In the genomic region with DNA sequence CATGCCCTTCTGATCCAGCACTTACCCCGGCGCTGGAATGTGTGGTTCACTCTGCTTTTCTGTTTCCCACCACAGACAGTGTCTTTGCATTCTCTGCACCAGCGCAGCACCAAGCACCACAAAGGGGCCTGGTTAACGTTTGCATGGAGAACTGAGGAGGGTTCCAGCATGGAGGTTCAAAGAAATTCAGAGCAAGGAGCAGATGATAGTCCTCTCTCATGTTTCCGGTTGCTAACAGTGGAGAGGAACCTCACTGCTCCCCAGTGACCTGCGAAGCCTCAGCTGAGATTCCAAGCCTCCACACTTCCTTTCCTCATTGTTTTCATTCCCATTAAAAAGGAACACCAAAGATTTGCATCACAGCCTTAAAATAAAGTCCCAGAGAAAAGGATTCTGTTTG, we compare ENCODE assay signal across 14 cellular contexts.
A peak's percentile ranks its signal among the peaks of the same experiment; 100 is the strongest.
DNase-seq lines count a peak whose midpoint lies in the region; ATAC-seq and TF ChIP-seq lines count a peak whose summit lies in the region.
"Had no signal": no experiment of that assay in that cellular context is flagged by ENCODE, and none has a peak within 500 bp of the region (broad histone marks: within the 10 kb centered on the region; RNA-seq: fewer than 3 reads in every experiment).

No MANE protein-coding gene starts in this region.

- TF ChIP-seq CTCF in chondrocyte (IDR thresholded peaks at IDR 0.05) (no peak), gastrocnemius medialis (IDR thresholded peaks at IDR 0.05 in 4 of 5, conservative IDR thresholded peaks at IDR 0.05 in 1 of 5) (no peak), foreskin fibroblast (IDR thresholded peaks at IDR 0.05; ENCODE audit: low read depth, low read length) (no peak)

- H3K4me1 Mint-ChIP-seq in chondrocyte (ENCODE audit: low read depth) = peaks cover 94% of the 10 kb centered on the region

- H3K36me3 ChIP-seq in HUES48 (ENCODE audit: control insufficient read depth, insufficient read depth, low read length) (no peaks in the 10 kb centered on the region), gastrocnemius medialis (no peaks in the 10 kb centered on the region)
- H3K36me3 ChIP-seq: lower lobe of right lung, neutrophil had no signal

- peak overlapping the region; percentile 93 for H3K27ac Mint-ChIP-seq in chondrocyte (ENCODE audit: unreplicated experiment)
- H3K27ac Mint-ChIP-seq: activated CD4-positive, alpha-beta memory T cell treated with anti-CD3 and anti-CD28 coated beads for 36 hours had no signal

- peaks cover 10% of the 10 kb centered on the region for H3K36me3 Mint-ChIP-seq in chondrocyte (ENCODE audit: low read depth)
- H3K36me3 Mint-ChIP-seq: activated CD4-positive, alpha-beta memory T cell treated with anti-CD3 and anti-CD28 coated beads for 36 hours had no signal

- ATAC-seq in gastrocnemius medialis = no peak
- ATAC-seq in HG03039 (IDR thresholded peaks at IDR 0.05; ENCODE audit: unreplicated experiment) = no peak
- ATAC-seq: lower lobe of right lung had no signal

- intact Hi-C loops in gastrocnemius medialis (cut with DNase I; ENCODE audit: low total_unique reads) = no loop called here

- no peaks in the 10 kb centered on the region for H3K27me3 Mint-ChIP-seq in chondrocyte (ENCODE audit: low read depth)

- H3K4me3 Mint-ChIP-seq in chondrocyte (ENCODE audit: unreplicated experiment) = peak overlapping the region; percentile 37
- H3K4me3 Mint-ChIP-seq: activated CD4-positive, alpha-beta memory T cell treated with anti-CD3 and anti-CD28 coated beads for 36 hours had no signal

- H3K27ac ChIP-seq in HUES48 (ENCODE audit: low read depth, low read length) = peak overlapping the region; percentile 24
- H3K27ac ChIP-seq in gastrocnemius medialis = peak overlapping the region in 3 of 4 donors; percentile 46 to 68 (median 47)
- H3K27ac ChIP-seq: lower lobe of right lung, neutrophil had no signal

- H3K9me3 ChIP-seq in HUES48 (ENCODE audit: control insufficient read depth, insufficient read depth, low read length) (no peaks in the 10 kb centered on the region), gastrocnemius medialis (no peaks in the 10 kb centered on the region)
- H3K9me3 ChIP-seq: lower lobe of right lung, MG63, neutrophil had no signal

- H3K4me1 ChIP-seq in HUES48 (ENCODE audit: control insufficient read depth, insufficient read depth, low read length) (peaks cover 19% of the 10 kb centered on the region), gastrocnemius medialis (peaks cover 9 to 40% of the 10 kb centered on the region in 2 donors)

- no peaks in the 10 kb centered on the region for H3K9me3 Mint-ChIP-seq in chondrocyte (ENCODE audit: low read depth)
- H3K9me3 Mint-ChIP-seq: activated CD4-positive, alpha-beta memory T cell treated with anti-CD3 and anti-CD28 coated beads for 36 hours had no signal

- H3K4me3 ChIP-seq in HUES48 (ENCODE audit: low read depth, low read length) = no peak overlapping the region
- no peak overlapping the region for H3K4me3 ChIP-seq in gastrocnemius medialis
- no peak overlapping the region for H3K4me3 ChIP-seq in foreskin fibroblast (ENCODE audit: low read depth in 1 of 2, low read length in 2 of 2)
- H3K4me3 ChIP-seq: lower lobe of right lung, MG63 had no signal

- H3K27me3 ChIP-seq in HUES48 (ENCODE audit: control insufficient read depth, insufficient read depth, low read length) = peaks cover 50% of the 10 kb centered on the region
- no peaks in the 10 kb centered on the region for H3K27me3 ChIP-seq in gastrocnemius medialis
- H3K27me3 ChIP-seq: MG63, neutrophil had no signal

- TF ChIP-seq POLR2A in gastrocnemius medialis (IDR thresholded peaks at IDR 0.05) = no peak

- in situ Hi-C loops in gastrocnemius medialis (cut with MboI; ENCODE audit: low sequenced_read_pairs in 4 of 4) = no loop called here

- DNase-seq in chondrocyte (ENCODE audit: low spot score) (no peak), islet precursor cell (peak; percentile 66), gastrocnemius medialis (no peak), foreskin fibroblast (no peak), T1000 (lab: John Stamatoyannopoulos, UW) (no peak)
- no peak for DNase-seq in activated CD4-positive, alpha-beta T cell treated with anti-CD3 and anti-CD28 coated beads, Interleukin-2, amount 50 U/mL, for 48 hours
- DNase-seq: activated CD4-positive, alpha-beta memory T cell treated with anti-CD3 and anti-CD28 coated beads for 36 hours; activated effector memory CD4-positive, alpha-beta T cell treated with Interleukin-2 at 50 U/mL for 16 hours; lower lobe of right lung; MG63; stimulated activated CD4-positive, alpha-beta T cell treated with anti-CD3 and anti-CD28 coated beads, Interleukin-15, amount 100 ng/mL, for 24 hours had no signal

- H3K9ac ChIP-seq in HUES48 (ENCODE audit: low read depth, low read length) = no peak overlapping the region
